Comparison of ENCODE assay signal across 21 cellular contexts in genomic region chr5:76684756-76685594, GRCh38. TPM values are rescaled to one million over a fixed set of nuclear protein-coding genes. Genes with fewer than 3 reads are reported as not detected.
A peak's percentile ranks its signal among the peaks of the same experiment; 100 is the strongest.
DNase-seq lines count a peak whose midpoint lies in the region; ATAC-seq and TF ChIP-seq lines count a peak whose summit lies in the region.
"Had no signal": no experiment of that assay in that cellular context is flagged by ENCODE, and none has a peak within 500 bp of the region (broad histone marks: within the 10 kb centered on the region; RNA-seq: fewer than 3 reads in every experiment).

No MANE protein-coding gene starts in this region.

- H3K4me1 ChIP-seq in Loucy (ENCODE audit: insufficient read depth, low read length, poor library complexity, severe bottlenecking) (peaks cover 72% of the 10 kb centered on the region), mucosa of descending colon (ENCODE audit: low read depth) (no peaks in the 10 kb centered on the region), upper lobe of right lung (no peaks in the 10 kb centered on the region)

- no peak overlapping the region for H2AFZ ChIP-seq in Loucy (ENCODE audit: low read length)

- H4K20me1 ChIP-seq in Loucy (ENCODE audit: insufficient read depth, low read length, poor library complexity, severe bottlenecking), result no peaks in the 10 kb centered on the region

- intact Hi-C loops in mucosa of descending colon (cut with DNase I, micrococcal nuclease), result no loop called here
- intact Hi-C loops in upper lobe of right lung (cut with DNase I), result no loop called here

- no peak for TF ChIP-seq CTCF in Loucy (conservative IDR thresholded peaks at IDR 0.05; ENCODE audit: low read length)
- TF ChIP-seq CTCF in VCaP (conservative IDR thresholded peaks at IDR 0.05), result no peak
- no peak for TF ChIP-seq CTCF in mucosa of descending colon (IDR thresholded peaks at IDR 0.05)
- no peak for TF ChIP-seq CTCF in upper lobe of right lung (IDR thresholded peaks at IDR 0.05)

- no peaks in the 10 kb centered on the region for H3K9me2 ChIP-seq in Loucy (replicated peaks; ENCODE audit: low read depth, low read length)

- H3K4me2 ChIP-seq in Loucy (ENCODE audit: low read depth, low read length, poor library complexity, severe bottlenecking), result peak overlapping the region; percentile 54

- H3K4me3 ChIP-seq in Loucy (ENCODE audit: low read length, poor library complexity, severe bottlenecking) (peak overlapping the region; percentile 7), mucosa of descending colon (no peak overlapping the region), upper lobe of right lung (no peak overlapping the region)
- H3K4me3 ChIP-seq: GM12878, skin epidermis, tibial artery had no signal

- ATAC-seq in mucosa of descending colon (peak; percentile 9), GM18517 (IDR thresholded peaks at IDR 0.05; ENCODE audit: unreplicated experiment) (no peak), upper lobe of right lung (no peak)
- ATAC-seq: GM12878, Right ventricle myocardium inferior, T-cell had no signal

- H3K9ac ChIP-seq in Loucy (ENCODE audit: low read depth, low read length, poor library complexity, severe bottlenecking), result peak overlapping the region; percentile 33

- peak overlapping the region; percentile 69 for H3K27ac ChIP-seq in VCaP
- H3K27ac ChIP-seq in caudate nucleus (ENCODE audit: low read depth, low read length), result no peak overlapping the region
- H3K27ac ChIP-seq in upper lobe of right lung, result no peak overlapping the region
- H3K27ac ChIP-seq: tibial artery had no signal

- H3K9me3 ChIP-seq in Loucy (ENCODE audit: insufficient read depth, low read depth, low read length), result no peaks in the 10 kb centered on the region
- no peaks in the 10 kb centered on the region for H3K9me3 ChIP-seq in mucosa of descending colon
- no peaks in the 10 kb centered on the region for H3K9me3 ChIP-seq in upper lobe of right lung
- H3K9me3 ChIP-seq: tibial artery had no signal

- H3F3A ChIP-seq in Loucy (ENCODE audit: low read depth), result 0 out of 2 replicates have a peak, but pooled peaks cover 17% of the 10 kb centered on the region

- H3K36me3 ChIP-seq in Loucy (ENCODE audit: insufficient read depth, low read length) (peaks cover 10% of the 10 kb centered on the region; the same call in 1 of the 2 replicates), mucosa of descending colon (ENCODE audit: low read depth) (no peaks in the 10 kb centered on the region), upper lobe of right lung (no peaks in the 10 kb centered on the region)
- H3K36me3 ChIP-seq: tibial artery had no signal

- H3K27me3 ChIP-seq in Loucy (ENCODE audit: insufficient read depth, low read length, poor library complexity, severe bottlenecking) (no peaks in the 10 kb centered on the region), upper lobe of right lung (no peaks in the 10 kb centered on the region)
- H3K27me3 ChIP-seq: tibial artery had no signal

- H3K79me2 ChIP-seq in Loucy (ENCODE audit: insufficient read depth, low read length), result no peaks in the 10 kb centered on the region

- DNase-seq in DMS53 (lab: John Stamatoyannopoulos, UW) (peak; percentile 53), mucosa of descending colon (no peak), iPS-NIHi11 (ENCODE audit: low spot score) (no peak), caudate nucleus (lab: John Stamatoyannopoulos, UW) (no peak), upper lobe of right lung (no peak)
- DNase-seq: activated CD4-positive, alpha-beta T cell treated with anti-CD3 and anti-CD28 coated beads, Interleukin-2, amount 50 U/mL, for 1 hour; CD8-positive, alpha-beta memory T cell; H9; Karpas-422; NCI-H1694 treated with DMSO at 0.1 percent for 48 hours; NCI-H774; stimulated activated CD4-positive, alpha-beta T cell treated with anti-CD3 and anti-CD28 coated beads, Interleukin-2, amount 100 ng/mL, for 48 hours; stimulated activated naive CD4-positive, alpha-beta T cell treated with Interleukin-2 at 50 U/mL for 16 hours; T-cell; tibial artery had no signal

RNA-seq across cellular contexts. Expression of gene F2R, which starts 31.0 kb away (rescaled TPM):
- 1 to 10 TPM; 3.1 to 6.5 (median 4.6) TPM for total RNA-seq in mucosa of descending colon
- 38.6 TPM for total RNA-seq in upper lobe of right lung
